Comparison of ENCODE assay signal across 1 cellular context in the genomic region with DNA sequence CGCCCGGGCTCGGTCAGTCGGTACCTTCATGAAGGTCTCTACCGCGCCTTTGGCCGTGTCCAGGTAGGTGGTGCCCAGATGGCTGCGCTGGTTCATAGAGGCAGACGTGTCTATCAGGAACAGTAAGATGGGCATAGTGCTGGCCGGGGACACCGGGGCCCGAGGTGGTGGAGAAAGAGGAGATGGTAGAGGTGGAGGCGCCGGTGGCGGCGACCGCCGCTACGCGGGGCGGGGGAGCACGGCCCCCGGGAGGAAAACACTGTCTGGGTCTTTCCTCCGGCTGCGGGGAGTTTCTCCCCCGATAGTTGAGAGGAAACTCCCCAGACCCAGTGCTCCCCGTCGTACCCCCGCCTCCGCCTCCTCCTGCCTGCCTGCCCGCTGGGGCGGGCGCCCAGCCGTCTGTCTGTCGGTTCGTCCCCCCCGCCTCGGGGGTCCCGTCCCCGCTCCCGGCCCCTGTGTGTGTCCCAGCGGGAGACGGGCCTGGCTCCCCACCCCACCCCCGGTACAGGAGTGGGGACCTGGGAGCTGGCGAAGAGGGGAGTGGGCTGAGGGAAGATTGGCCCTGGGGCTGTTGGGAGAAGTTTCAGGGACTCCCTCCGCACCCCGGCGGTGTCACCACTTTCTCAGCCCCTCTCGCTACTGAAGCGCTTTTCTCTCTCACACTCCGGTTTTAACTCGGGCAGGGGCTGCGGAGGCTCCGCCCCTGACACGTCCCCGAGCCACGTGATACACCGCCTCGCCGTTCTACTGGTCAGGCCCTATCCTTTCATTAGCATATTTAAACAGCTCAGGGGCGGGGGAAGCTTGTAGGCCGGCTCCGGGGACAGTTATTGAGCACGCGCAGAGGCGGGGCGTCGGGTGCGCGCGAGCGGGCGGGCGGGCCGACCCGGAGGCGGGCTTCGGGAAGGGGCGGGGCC.
TF ChIP-seq lines count a peak whose summit lies in the region.

TSS of gene INTS6 (minus strand) at position 646 of the 917 bp plus-strand sequence. CDS start at position 135, 511 bp downstream.

TF ChIP-seq in K562, 482 proteins besides CTCF, POLR2A, EP300 and RAD21 (continued from another document and continues in another):
- TF ChIP-seq CHD4 (IDR thresholded peaks at IDR 0.05; ENCODE audit: insufficient read depth, insufficient replicate concordance, low read depth, low read length, poor library complexity, severe bottlenecking) (no peak), MED1 (CRISPR knock-in tag; IDR thresholded peaks at IDR 0.05; ENCODE audit: borderline replicate concordance) (no peak), TEAD1 (CRISPR knock-in tag; IDR thresholded peaks at IDR 0.05) (0 out of 4 replicates have a peak, but pooled peaks of 1 of the 2 experiments have one; percentile 37), TEAD4 (IDR thresholded peaks at IDR 0.05; ENCODE audit: low read length) (no peak), TEAD4 (CRISPR knock-in tag; IDR thresholded peaks at IDR 0.05; ENCODE audit: borderline replicate concordance) (no peak), MCM5 (IDR thresholded peaks at IDR 0.05; ENCODE audit: low read depth) (no peak), ZNF274 (IDR thresholded peaks at IDR 0.05; ENCODE audit: borderline replicate concordance, low read depth, low read length) (no peak), MXI1 (IDR thresholded peaks at IDR 0.05; ENCODE audit: low read depth, low read length) (no peak), ZNF778 (CRISPR knock-in tag; IDR thresholded peaks at IDR 0.05) (no peak), HBP1 (CRISPR knock-in tag; IDR thresholded peaks at IDR 0.05) (peak; percentile 33; the same call in 1 of the 2 replicates), YBX1 (IDR thresholded peaks at IDR 0.05) (no peak), HDAC3 (IDR thresholded peaks at IDR 0.05; ENCODE audit: borderline replicate concordance, partially characterized antibody) (no peak), USF1 (CRISPR knock-in tag; IDR thresholded peaks at IDR 0.05) (peak; percentile 96), SUPT5H (IDR thresholded peaks at IDR 0.05) (peak; percentile 99), NCOR1 (IDR thresholded peaks at IDR 0.05) (peak; percentile 48), TCF7 (IDR thresholded peaks at IDR 0.05; ENCODE audit: borderline replicate concordance) (no peak), HDAC2 (IDR thresholded peaks at IDR 0.05) (no peak), HIVEP1 (CRISPR knock-in tag; IDR thresholded peaks at IDR 0.05) (no peak), L3MBTL2 (IDR thresholded peaks at IDR 0.05) (no peak), MCM7 (IDR thresholded peaks at IDR 0.05) (no peak), BCOR (IDR thresholded peaks at IDR 0.05) (no peak), JUN (IDR thresholded peaks at IDR 0.05; ENCODE audit: borderline replicate concordance, low read depth, low read length) (no peak), JUN (CRISPR knock-in tag; IDR thresholded peaks at IDR 0.05; ENCODE audit: borderline replicate concordance) (no peak), IRF2 (CRISPR knock-in tag; IDR thresholded peaks at IDR 0.05) (no peak), JUND (IDR thresholded peaks at IDR 0.05; ENCODE audit: borderline replicate concordance, low read depth, low read length) (0 out of 2 replicates have a peak, but pooled peaks have one; percentile 18), JUND (tag; IDR thresholded peaks at IDR 0.05; ENCODE audit: borderline replicate concordance, low read depth, low read length) (no peak), EP400 (IDR thresholded peaks at IDR 0.05) (peak; percentile 27; the same call in 1 of the 2 replicates), MAZ (CRISPR knock-in tag; conservative IDR thresholded peaks at IDR 0.05 in 1 of 2, IDR thresholded peaks at IDR 0.05 in 1 of 2) (peak in 1 of 2 experiments; percentile 55; a peak in 3 of 4 replicates), FIP1L1 (IDR thresholded peaks at IDR 0.05; ENCODE audit: low read depth, low read length, poor library complexity, severe bottlenecking) (peak; percentile 83), ZNF398 (CRISPR knock-in tag; IDR thresholded peaks at IDR 0.05) (no peak), POLR2H (tag; IDR thresholded peaks at IDR 0.05; ENCODE audit: low read depth) (peak; percentile 98), ZNF444 (CRISPR knock-in tag; IDR thresholded peaks at IDR 0.05) (no peak), NCOA2 (IDR thresholded peaks at IDR 0.05; ENCODE audit: partially characterized antibody in 2 of 2) (no peak), ZNF77 (CRISPR knock-in tag; IDR thresholded peaks at IDR 0.05) (no peak), RBM22 (IDR thresholded peaks at IDR 0.05; ENCODE audit: low read depth, low read length, poor library complexity, severe bottlenecking) (peak; percentile 96), ZNF324 (CRISPR knock-in tag; IDR thresholded peaks at IDR 0.05) (no peak), ZNF57 (CRISPR knock-in tag; IDR thresholded peaks at IDR 0.05) (no peak), RCOR1 (IDR thresholded peaks at IDR 0.05; ENCODE audit: borderline replicate concordance in 1 of 2, low read depth in 2 of 2, low read length in 2 of 2) (no peak), NCOA1 (IDR thresholded peaks at IDR 0.05; ENCODE audit: low read depth) (no peak)
- TF ChIP-seq, protein P1, sequence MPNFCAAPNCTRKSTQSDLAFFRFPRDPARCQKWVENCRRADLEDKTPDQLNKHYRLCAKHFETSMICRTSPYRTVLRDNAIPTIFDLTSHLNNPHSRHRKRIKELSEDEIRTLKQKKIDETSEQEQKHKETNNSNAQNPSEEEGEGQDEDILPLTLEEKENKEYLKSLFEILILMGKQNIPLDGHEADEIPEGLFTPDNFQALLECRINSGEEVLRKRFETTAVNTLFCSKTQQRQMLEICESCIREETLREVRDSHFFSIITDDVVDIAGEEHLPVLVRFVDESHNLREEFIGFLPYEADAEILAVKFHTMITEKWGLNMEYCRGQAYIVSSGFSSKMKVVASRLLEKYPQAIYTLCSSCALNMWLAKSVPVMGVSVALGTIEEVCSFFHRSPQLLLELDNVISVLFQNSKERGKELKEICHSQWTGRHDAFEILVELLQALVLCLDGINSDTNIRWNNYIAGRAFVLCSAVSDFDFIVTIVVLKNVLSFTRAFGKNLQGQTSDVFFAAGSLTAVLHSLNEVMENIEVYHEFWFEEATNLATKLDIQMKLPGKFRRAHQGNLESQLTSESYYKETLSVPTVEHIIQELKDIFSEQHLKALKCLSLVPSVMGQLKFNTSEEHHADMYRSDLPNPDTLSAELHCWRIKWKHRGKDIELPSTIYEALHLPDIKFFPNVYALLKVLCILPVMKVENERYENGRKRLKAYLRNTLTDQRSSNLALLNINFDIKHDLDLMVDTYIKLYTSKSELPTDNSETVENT (CRISPR knock-in tag; IDR thresholded peaks at IDR 0.05), result peak; percentile 53; the same call in 1 of the 2 replicates
- TF ChIP-seq, protein P2, sequence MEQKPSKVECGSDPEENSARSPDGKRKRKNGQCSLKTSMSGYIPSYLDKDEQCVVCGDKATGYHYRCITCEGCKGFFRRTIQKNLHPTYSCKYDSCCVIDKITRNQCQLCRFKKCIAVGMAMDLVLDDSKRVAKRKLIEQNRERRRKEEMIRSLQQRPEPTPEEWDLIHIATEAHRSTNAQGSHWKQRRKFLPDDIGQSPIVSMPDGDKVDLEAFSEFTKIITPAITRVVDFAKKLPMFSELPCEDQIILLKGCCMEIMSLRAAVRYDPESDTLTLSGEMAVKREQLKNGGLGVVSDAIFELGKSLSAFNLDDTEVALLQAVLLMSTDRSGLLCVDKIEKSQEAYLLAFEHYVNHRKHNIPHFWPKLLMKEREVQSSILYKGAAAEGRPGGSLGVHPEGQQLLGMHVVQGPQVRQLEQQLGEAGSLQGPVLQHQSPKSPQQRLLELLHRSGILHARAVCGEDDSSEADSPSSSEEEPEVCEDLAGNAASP (IDR thresholded peaks at IDR 0.05), result no peak
- TF ChIP-seq, protein P3, sequence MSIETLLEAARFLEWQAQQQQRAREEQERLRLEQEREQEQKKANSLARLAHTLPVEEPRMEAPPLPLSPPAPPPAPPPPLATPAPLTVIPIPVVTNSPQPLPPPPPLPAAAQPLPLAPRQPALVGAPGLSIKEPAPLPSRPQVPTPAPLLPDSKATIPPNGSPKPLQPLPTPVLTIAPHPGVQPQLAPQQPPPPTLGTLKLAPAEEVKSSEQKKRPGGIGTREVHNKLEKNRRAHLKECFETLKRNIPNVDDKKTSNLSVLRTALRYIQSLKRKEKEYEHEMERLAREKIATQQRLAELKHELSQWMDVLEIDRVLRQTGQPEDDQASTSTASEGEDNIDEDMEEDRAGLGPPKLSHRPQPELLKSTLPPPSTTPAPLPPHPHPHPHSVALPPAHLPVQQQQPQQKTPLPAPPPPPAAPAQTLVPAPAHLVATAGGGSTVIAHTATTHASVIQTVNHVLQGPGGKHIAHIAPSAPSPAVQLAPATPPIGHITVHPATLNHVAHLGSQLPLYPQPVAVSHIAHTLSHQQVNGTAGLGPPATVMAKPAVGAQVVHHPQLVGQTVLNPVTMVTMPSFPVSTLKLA (conservative IDR thresholded peaks at IDR 0.05), result peak; percentile 44 to 50; a peak in 2 of 4 replicates
- TF ChIP-seq, protein P4, sequence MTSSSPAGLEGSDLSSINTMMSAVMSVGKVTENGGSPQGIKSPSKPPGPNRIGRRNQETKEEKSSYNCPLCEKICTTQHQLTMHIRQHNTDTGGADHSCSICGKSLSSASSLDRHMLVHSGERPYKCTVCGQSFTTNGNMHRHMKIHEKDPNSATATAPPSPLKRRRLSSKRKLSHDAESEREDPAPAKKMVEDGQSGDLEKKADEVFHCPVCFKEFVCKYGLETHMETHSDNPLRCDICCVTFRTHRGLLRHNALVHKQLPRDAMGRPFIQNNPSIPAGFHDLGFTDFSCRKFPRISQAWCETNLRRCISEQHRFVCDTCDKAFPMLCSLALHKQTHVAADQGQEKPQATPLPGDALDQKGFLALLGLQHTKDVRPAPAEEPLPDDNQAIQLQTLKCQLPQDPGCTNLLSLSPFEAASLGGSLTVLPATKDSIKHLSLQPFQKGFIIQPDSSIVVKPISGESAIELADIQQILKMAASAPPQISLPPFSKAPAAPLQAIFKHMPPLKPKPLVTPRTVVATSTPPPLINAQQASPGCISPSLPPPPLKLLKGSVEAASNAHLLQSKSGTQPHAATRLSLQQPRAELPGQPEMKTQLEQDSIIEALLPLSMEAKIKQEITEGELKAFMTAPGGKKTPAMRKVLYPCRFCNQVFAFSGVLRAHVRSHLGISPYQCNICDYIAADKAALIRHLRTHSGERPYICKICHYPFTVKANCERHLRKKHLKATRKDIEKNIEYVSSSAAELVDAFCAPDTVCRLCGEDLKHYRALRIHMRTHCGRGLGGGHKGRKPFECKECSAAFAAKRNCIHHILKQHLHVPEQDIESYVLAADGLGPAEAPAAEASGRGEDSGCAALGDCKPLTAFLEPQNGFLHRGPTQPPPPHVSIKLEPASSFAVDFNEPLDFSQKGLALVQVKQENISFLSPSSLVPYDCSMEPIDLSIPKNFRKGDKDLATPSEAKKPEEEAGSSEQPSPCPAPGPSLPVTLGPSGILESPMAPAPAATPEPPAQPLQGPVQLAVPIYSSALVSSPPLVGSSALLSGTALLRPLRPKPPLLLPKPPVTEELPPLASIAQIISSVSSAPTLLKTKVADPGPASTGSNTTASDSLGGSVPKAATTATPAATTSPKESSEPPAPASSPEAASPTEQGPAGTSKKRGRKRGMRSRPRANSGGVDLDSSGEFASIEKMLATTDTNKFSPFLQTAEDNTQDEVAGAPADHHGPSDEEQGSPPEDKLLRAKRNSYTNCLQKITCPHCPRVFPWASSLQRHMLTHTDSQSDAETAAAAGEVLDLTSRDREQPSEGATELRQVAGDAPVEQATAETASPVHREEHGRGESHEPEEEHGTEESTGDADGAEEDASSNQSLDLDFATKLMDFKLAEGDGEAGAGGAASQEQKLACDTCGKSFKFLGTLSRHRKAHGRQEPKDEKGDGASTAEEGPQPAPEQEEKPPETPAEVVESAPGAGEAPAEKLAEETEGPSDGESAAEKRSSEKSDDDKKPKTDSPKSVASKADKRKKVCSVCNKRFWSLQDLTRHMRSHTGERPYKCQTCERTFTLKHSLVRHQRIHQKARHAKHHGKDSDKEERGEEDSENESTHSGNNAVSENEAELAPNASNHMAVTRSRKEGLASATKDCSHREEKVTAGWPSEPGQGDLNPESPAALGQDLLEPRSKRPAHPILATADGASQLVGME (CRISPR knock-in tag; IDR thresholded peaks at IDR 0.05), result no peak
- TF ChIP-seq, protein P5, sequence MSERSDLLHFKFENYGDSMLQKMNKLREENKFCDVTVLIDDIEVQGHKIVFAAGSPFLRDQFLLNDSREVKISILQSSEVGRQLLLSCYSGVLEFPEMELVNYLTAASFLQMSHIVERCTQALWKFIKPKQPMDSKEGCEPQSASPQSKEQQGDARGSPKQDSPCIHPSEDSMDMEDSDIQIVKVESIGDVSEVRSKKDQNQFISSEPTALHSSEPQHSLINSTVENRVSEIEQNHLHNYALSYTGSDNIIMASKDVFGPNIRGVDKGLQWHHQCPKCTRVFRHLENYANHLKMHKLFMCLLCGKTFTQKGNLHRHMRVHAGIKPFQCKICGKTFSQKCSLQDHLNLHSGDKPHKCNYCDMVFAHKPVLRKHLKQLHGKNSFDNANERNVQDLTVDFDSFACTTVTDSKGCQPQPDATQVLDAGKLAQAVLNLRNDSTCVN (CRISPR knock-in tag; IDR thresholded peaks at IDR 0.05), result no peak
